1 cellular context compared by ENCODE assay signal in genomic region chr12:100128509-100128908, GRCh38.
TF ChIP-seq lines count a peak whose summit lies in the region.

No MANE protein-coding gene starts in this region.

TF ChIP-seq in K562, 482 proteins besides CTCF, POLR2A, EP300 and RAD21 (continued from another document and continues in another):
- no peak for TF ChIP-seq ZBTB33 (CRISPR knock-in tag; IDR thresholded peaks at IDR 0.05)
- no peak for TF ChIP-seq MAX (CRISPR knock-in tag; IDR thresholded peaks at IDR 0.05)
- TF ChIP-seq CREM (IDR thresholded peaks at IDR 0.05; ENCODE audit: low read depth): no peak
- no peak for TF ChIP-seq ZBTB17 (CRISPR knock-in tag; IDR thresholded peaks at IDR 0.05)
- no peak for TF ChIP-seq RBM17 (IDR thresholded peaks at IDR 0.05; ENCODE audit: borderline replicate concordance, low read depth, low read length)
- no peak for TF ChIP-seq HNRNPK (IDR thresholded peaks at IDR 0.05; ENCODE audit: low read depth, low read length, poor library complexity, severe bottlenecking)
- no peak for TF ChIP-seq E2F4 (CRISPR knock-in tag; IDR thresholded peaks at IDR 0.05; ENCODE audit: low read depth)
- TF ChIP-seq ATF3 (IDR thresholded peaks at IDR 0.05): peak; percentile 70
- no peak for TF ChIP-seq ATF3 (CRISPR knock-in tag; conservative IDR thresholded peaks at IDR 0.05)
- no peak for TF ChIP-seq ZNF23 (CRISPR knock-in tag; IDR thresholded peaks at IDR 0.05)
- no peak for TF ChIP-seq HDGF (IDR thresholded peaks at IDR 0.05)
- TF ChIP-seq ZBTB7A (IDR thresholded peaks at IDR 0.05; ENCODE audit: borderline replicate concordance, control insufficient read depth, low read depth, low read length): no peak
- no peak for TF ChIP-seq ETV5 (CRISPR knock-in tag; IDR thresholded peaks at IDR 0.05; ENCODE audit: low read depth)
- TF ChIP-seq ZNF445 (CRISPR knock-in tag; IDR thresholded peaks at IDR 0.05; ENCODE audit: low read depth): no peak
- no peak for TF ChIP-seq ZNF407 (IDR thresholded peaks at IDR 0.05; ENCODE audit: low read depth)
- TF ChIP-seq SMAD1 (IDR thresholded peaks at IDR 0.05; ENCODE audit: low read depth, low read length, partially characterized antibody): peak; percentile 59
- peak; percentile 24; the same call in 1 of the 2 replicates for TF ChIP-seq SMC3 (conservative IDR thresholded peaks at IDR 0.05; ENCODE audit: insufficient read depth, low read depth, low read length)
- no peak for TF ChIP-seq OTX1 (CRISPR knock-in tag; IDR thresholded peaks at IDR 0.05)
- no peak for TF ChIP-seq ZNF280A (IDR thresholded peaks at IDR 0.05; ENCODE audit: low read depth, partially characterized antibody)
- TF ChIP-seq RFX1 (IDR thresholded peaks at IDR 0.05): peak; percentile 23; the same call in 1 of the 2 replicates
- no peak for TF ChIP-seq TSC22D4 (tag; IDR thresholded peaks at IDR 0.05)
- no peak for TF ChIP-seq USF2 (CRISPR knock-in tag; IDR thresholded peaks at IDR 0.05)
- no peak for TF ChIP-seq SMAD4 (CRISPR knock-in tag; conservative IDR thresholded peaks at IDR 0.05)
- no peak for TF ChIP-seq SMARCB1 (IDR thresholded peaks at IDR 0.05; ENCODE audit: insufficient read length, low read depth)
- no peak for TF ChIP-seq BRF2 (IDR thresholded peaks at IDR 0.05; ENCODE audit: borderline replicate concordance, insufficient read depth, insufficient read length)
- TF ChIP-seq POLR3G (IDR thresholded peaks at IDR 0.05; ENCODE audit: extremely low read depth, insufficient read length, insufficient replicate concordance): no peak
- TF ChIP-seq ZHX1 (conservative IDR thresholded peaks at IDR 0.05; ENCODE audit: low read length): no peak
- peak; percentile 76 for TF ChIP-seq CEBPG (CRISPR knock-in tag; IDR thresholded peaks at IDR 0.05)
- TF ChIP-seq CEBPG (tag; conservative IDR thresholded peaks at IDR 0.05 in 1 of 2, IDR thresholded peaks at IDR 0.05 in 1 of 2): peak; percentile 84 to 91
- no peak for TF ChIP-seq FOXP1 (CRISPR knock-in tag; IDR thresholded peaks at IDR 0.05)
- TF ChIP-seq CEBPB (tag; IDR thresholded peaks at IDR 0.05): peak; percentile 96
- no peak for TF ChIP-seq PBX2 (CRISPR knock-in tag; IDR thresholded peaks at IDR 0.05; ENCODE audit: low read depth)
- no peak for TF ChIP-seq PBX2 (tag; conservative IDR thresholded peaks at IDR 0.05; ENCODE audit: low read depth)
- no peak for TF ChIP-seq ZNF354B (CRISPR knock-in tag; IDR thresholded peaks at IDR 0.05)
- no peak for TF ChIP-seq ZNF184 (CRISPR knock-in tag; IDR thresholded peaks at IDR 0.05)
- TF ChIP-seq NFE2 (IDR thresholded peaks at IDR 0.05; ENCODE audit: low read depth): peak; percentile 28; the same call in 1 of the 2 replicates
- no peak for TF ChIP-seq ARID2 (IDR thresholded peaks at IDR 0.05)
